Comparison of ENCODE assay signal across 8 cellular contexts in genomic region chr12:66393890-66394289, GRCh38.
"Had no signal": no experiment of that assay in that cellular context is flagged by ENCODE, and none has a peak within 500 bp of the region (broad histone marks: within the 10 kb centered on the region; RNA-seq: fewer than 3 reads in every experiment).

No MANE protein-coding gene starts in this region.

- H3K9ac ChIP-seq: parathyroid adenoma had no signal

- H2AFZ ChIP-seq: parathyroid adenoma had no signal

- H3K79me2 ChIP-seq: parathyroid adenoma had no signal

- H3K27me3 ChIP-seq: esophagus muscularis mucosa, vagina had no signal

- H3K27ac ChIP-seq: esophagus muscularis mucosa, parathyroid adenoma, vagina had no signal

- DNase-seq: activated CD4-positive, alpha-beta T cell treated with anti-CD3 and anti-CD28 coated beads for 48 hours; activated naive CD4-positive, alpha-beta T cell treated with Interleukin-2 at 50 U/mL for 16 hours; midbrain; stimulated activated CD4-positive, alpha-beta T cell treated with anti-CD3 and anti-CD28 coated beads, Interleukin-15, amount 100 ng/mL, for 24 hours; stimulated activated CD4-positive, alpha-beta T cell treated with anti-CD3 and anti-CD28 coated beads, Interleukin-4, amount 100 ng/mL, for 24 hours had no signal

- H3K4me1 ChIP-seq: parathyroid adenoma, vagina had no signal

- H3K4me3 ChIP-seq: esophagus muscularis mucosa, vagina had no signal

- H3K36me3 ChIP-seq: vagina had no signal

- H3K9me3 ChIP-seq: esophagus muscularis mucosa, vagina had no signal
